In genomic region chr4:742742-743311, GRCh38 we compare ENCODE assay signal across 8 cellular contexts. TPM values are rescaled to one million over a fixed set of nuclear protein-coding genes. Genes with fewer than 3 reads are reported as not detected.
DNase-seq lines count a peak whose midpoint lies in the region; ATAC-seq and TF ChIP-seq lines count a peak whose summit lies in the region.

No MANE protein-coding gene starts in this region.

- peaks cover 0 to 9% of the 10 kb centered on the region in 2 donors for H3K36me3 Mint-ChIP-seq in activated naive CD4-positive, alpha-beta T cell treated with anti-CD3 and anti-CD28 coated beads, Interleukin-2, amount 50 U/mL, for 72 hours

- 77% methylated on average over 26 of the region's 26 CpGs for WGBS in right cardiac atrium

- DNase-seq in HK-2 (ENCODE audit: unreplicated experiment) (peak; percentile 77), T follicular helper cell (ENCODE audit: low read depth) (peak; percentile 64), right cardiac atrium (peak; percentile 71 to 89 (median 83)), putamen (ENCODE audit: low spot score) (no peak)
- peak; percentile 72 to 86 for DNase-seq in activated naive CD4-positive, alpha-beta T cell treated with anti-CD3 and anti-CD28 coated beads, Interleukin-2, amount 50 U/mL, for 72 hours (ENCODE audit: low spot score in 2 of 2)
- peak; percentile 58 to 65 for DNase-seq in stimulated activated CD4-positive, alpha-beta T cell treated with anti-CD3 and anti-CD28 coated beads, Interleukin-15, amount 100 ng/mL, for 1 hour (ENCODE audit: low read depth in 1 of 2, low spot score in 1 of 2)

- no peak overlapping the region for H3K4me3 ChIP-seq in GM12875 (ENCODE audit: low read depth, low read length)
- H3K4me3 ChIP-seq in right cardiac atrium (ENCODE audit: low read length): no peak overlapping the region

- peak; percentile 88 for TF ChIP-seq CTCF in GM12875 (IDR thresholded peaks at IDR 0.05; ENCODE audit: borderline replicate concordance, insufficient read depth, low read depth, low read length)

- H3K27ac ChIP-seq in right cardiac atrium (ENCODE audit: low read length): no peak overlapping the region

- H3K4me1 ChIP-seq in right cardiac atrium (ENCODE audit: control insufficient read depth, insufficient read depth, low read length): no peaks in the 10 kb centered on the region

- no peaks in the 10 kb centered on the region for H3K9me3 ChIP-seq in right cardiac atrium (ENCODE audit: control insufficient read depth, low read length)

- no peak overlapping the region for H3K27ac Mint-ChIP-seq in activated naive CD4-positive, alpha-beta T cell treated with anti-CD3 and anti-CD28 coated beads, Interleukin-2, amount 50 U/mL, for 72 hours

- H3K27me3 ChIP-seq in right cardiac atrium (ENCODE audit: control insufficient read depth, insufficient read depth): no peaks in the 10 kb centered on the region

- peak; percentile 88 to 93 for ATAC-seq in activated naive CD4-positive, alpha-beta T cell treated with anti-CD3 and anti-CD28 coated beads, Interleukin-2, amount 50 U/mL, for 72 hours
- ATAC-seq in right cardiac atrium: peak; percentile 74 to 85
- no peak for ATAC-seq in HG03280 (IDR thresholded peaks at IDR 0.05; ENCODE audit: unreplicated experiment)

- intact Hi-C loops in right cardiac atrium (cut with DNase I): no loop called here

- H3K9me3 Mint-ChIP-seq in activated naive CD4-positive, alpha-beta T cell treated with anti-CD3 and anti-CD28 coated beads, Interleukin-2, amount 50 U/mL, for 72 hours: no peaks in the 10 kb centered on the region

RNA-seq across cellular contexts. Expression of gene PCGF3, which starts 37.2 kb away (rescaled TPM):
- total RNA-seq in activated naive CD4-positive, alpha-beta T cell treated with anti-CD3 and anti-CD28 coated beads, Interleukin-2, amount 50 U/mL, for 72 hours: 10 to 100 TPM; 23.0 to 25.9 TPM
- total RNA-seq in right cardiac atrium: 10 to 100 TPM; 25.0 to 28.6 (median 26.4) TPM
- polyA plus RNA-seq in right cardiac atrium: 30.1 TPM

RNA-seq across cellular contexts. Expression of gene SLC49A3, which starts 53.9 kb away (rescaled TPM):
- total RNA-seq in activated naive CD4-positive, alpha-beta T cell treated with anti-CD3 and anti-CD28 coated beads, Interleukin-2, amount 50 U/mL, for 72 hours: 1 to 10 TPM in 1 of 2 donors, under 1 TPM in 1; 0.59 to 1.3 TPM
- 10 to 100 TPM; 13.7 to 19.5 (median 16.9) TPM for total RNA-seq in right cardiac atrium
- 10.6 TPM for polyA plus RNA-seq in right cardiac atrium

Comparison
In these comparisons a context has a peak if more than half of its experiments do, and no peak if none do; other contexts are left out.
1. RNA of gene SLC49A3, which starts 53.9 kb away (total RNA-seq): 13.7 to 19.5 TPM in right cardiac atrium; 0.59 to 1.3 TPM in activated naive CD4-positive, alpha-beta T cell treated with anti-CD3 and anti-CD28 coated beads, Interleukin-2, amount 50 U/mL, for 72 hours; every median in the first group is over 4 times any median in the second.